In genomic region chr11:111672949-111673348, GRCh38 we compare ENCODE assay signal across 22 cellular contexts.
"Had no signal": no experiment of that assay in that cellular context is flagged by ENCODE, and none has a peak within 500 bp of the region (broad histone marks: within the 10 kb centered on the region; RNA-seq: fewer than 3 reads in every experiment).

No MANE protein-coding gene starts in this region.

- H3K4me3 Mint-ChIP-seq: activated naive CD8-positive, alpha-beta T cell; T-helper 1 cell treated with Interleukin-12 subunit alpha and Interleukin-12 subunit beta and Interleukin-4 antibody, amounts not matched to agents 30 μg/mL and 1 μg/mL, for 36 hours; WTC11 had no signal

- H3K9me3 ChIP-seq: adrenal gland, colonic mucosa had no signal

- H3K4me1 Mint-ChIP-seq: WTC11 had no signal

- H3K27me3 Mint-ChIP-seq: activated naive CD8-positive, alpha-beta T cell had no signal

- H3K27ac Mint-ChIP-seq: activated naive CD8-positive, alpha-beta T cell; T-helper 1 cell treated with Interleukin-12 subunit alpha and Interleukin-12 subunit beta and Interleukin-4 antibody, amounts not matched to agents 30 μg/mL and 1 μg/mL, for 36 hours; WTC11 had no signal

- DNase-seq: activated CD4-positive, alpha-beta T cell treated with anti-CD3 and anti-CD28 coated beads for 1 hour; activated CD4-positive, alpha-beta T cell treated with anti-CD3 and anti-CD28 coated beads, Interleukin-2, amount 50 U/mL, for 1 hour; activated effector memory CD4-positive, alpha-beta T cell treated with Interleukin-2 at 50 U/mL for 16 hours; activated naive CD4-positive, alpha-beta T cell; adrenal gland; anterior cingulate cortex; caudate nucleus; colonic mucosa; Karpas-422; MM.1S; NCI-H1105; NCI-H1436; NCI-H1694 treated with DMSO at 0.1 percent for 48 hours; NCI-H2029 treated with DMSO at 0.1 percent for 48 hours; NCI-H345; NCI-H524; PC-3; SHP77 treated with DMSO at 0.1 percent for 48 hours; T-helper 9 cell had no signal

- H3K36me3 Mint-ChIP-seq: WTC11 had no signal

- H3K9me3 Mint-ChIP-seq: T-helper 1 cell treated with Interleukin-12 subunit alpha and Interleukin-12 subunit beta and Interleukin-4 antibody, amounts not matched to agents 30 μg/mL and 1 μg/mL, for 36 hours had no signal

- ATAC-seq: PC-3, WTC11 had no signal

- H3K27ac ChIP-seq: adrenal gland, colonic mucosa had no signal

- H3K4me3 ChIP-seq: adrenal gland, colonic mucosa had no signal

- H3K4me1 ChIP-seq: colonic mucosa had no signal

- H3K27me3 ChIP-seq: adrenal gland, colonic mucosa had no signal
